ENCODE assay signal across 8 cellular contexts in genomic region chr3:107690522-107691138, GRCh38.
DNase-seq lines count a peak whose midpoint lies in the region; ATAC-seq and TF ChIP-seq lines count a peak whose summit lies in the region.

No MANE protein-coding gene starts in this region.

- H3K79me2 ChIP-seq in MM.1S (ENCODE audit: low read length) (no peaks in the 10 kb centered on the region), SU-DHL-6 (ENCODE audit: insufficient read depth, low read length) (no peaks in the 10 kb centered on the region)

- DNase-seq in Caki2 (ENCODE audit: low read depth) (peak; percentile 32), MM.1S (peak; percentile 67), fibroblast of the aortic adventitia (ENCODE audit: low read depth) (peak; percentile 79), psoas muscle (no peak), D341Med (ENCODE audit: low spot score) (no peak)
- DNase-seq in activated CD8-positive, alpha-beta memory T cell treated with anti-CD3 and anti-CD28 coated beads, Interleukin-2, amount 50 U/mL, for 4 hours, result no peak

- H3K9ac ChIP-seq in MM.1S (ENCODE audit: low read length), result no peak overlapping the region
- H3K9ac ChIP-seq in SU-DHL-6 (ENCODE audit: low read length), result no peak overlapping the region

- H3F3A ChIP-seq in MM.1S (ENCODE audit: insufficient read depth, low read length) (no peaks in the 10 kb centered on the region), SU-DHL-6 (ENCODE audit: insufficient read depth) (no peaks in the 10 kb centered on the region)

- H3K9me3 ChIP-seq in MM.1S (replicated peaks; ENCODE audit: insufficient read depth, low read length) (no peaks in the 10 kb centered on the region), SU-DHL-6 (ENCODE audit: insufficient read depth, low read length) (no peaks in the 10 kb centered on the region), psoas muscle (no peaks in the 10 kb centered on the region)

- H3K4me1 ChIP-seq in MM.1S (ENCODE audit: low read length), result no peaks in the 10 kb centered on the region
- no peaks in the 10 kb centered on the region for H3K4me1 ChIP-seq in psoas muscle

- 37 to 64% (median 50%) methylated on average over 2 of the region's 2 CpGs for WGBS in psoas muscle, 3 donors

- H4K20me1 ChIP-seq in MM.1S (ENCODE audit: insufficient read depth, low read length) (0 out of 2 replicates have a peak, but pooled peaks cover 3% of the 10 kb centered on the region), SU-DHL-6 (ENCODE audit: low read depth, low read length) (no peaks in the 10 kb centered on the region)

- H3K36me3 ChIP-seq in MM.1S (replicated peaks; ENCODE audit: insufficient read depth, low read length), result no peaks in the 10 kb centered on the region
- no peaks in the 10 kb centered on the region for H3K36me3 ChIP-seq in SU-DHL-6 (ENCODE audit: low read length)
- no peaks in the 10 kb centered on the region for H3K36me3 ChIP-seq in psoas muscle (ENCODE audit: insufficient read depth in 1 of 2, low read depth in 1 of 2)

- TF ChIP-seq CTCF in MM.1S (IDR thresholded peaks at IDR 0.05; ENCODE audit: low read length), result peak; percentile 53
- TF ChIP-seq CTCF in SU-DHL-6 (IDR thresholded peaks at IDR 0.05; ENCODE audit: insufficient read depth, low read length, poor library complexity, severe bottlenecking), result peak; percentile 52
- TF ChIP-seq CTCF in fibroblast of the aortic adventitia (IDR thresholded peaks at IDR 0.05; ENCODE audit: insufficient read depth, low read length), result peak; percentile 57
- TF ChIP-seq CTCF in psoas muscle (IDR thresholded peaks at IDR 0.05), result peak; percentile 47

- in situ Hi-C loops in Caki2 (cut with HindIII; ENCODE audit: low pct_unique_long_range_greater_than_20kb, low sequenced_read_pairs), result no loop called here

- intact Hi-C loops in psoas muscle (cut with DNase I), result loop anchor here in 1 of 2 donors (2.0 kb wide), 1 partner anchor 52 kb away; no protein-coding TSS in a partner anchor

- no peak overlapping the region for H3K4me3 ChIP-seq in MM.1S (ENCODE audit: low read length)
- no peak overlapping the region for H3K4me3 ChIP-seq in SU-DHL-6 (ENCODE audit: insufficient read depth, low read length, poor library complexity, severe bottlenecking)
- no peak overlapping the region for H3K4me3 ChIP-seq in fibroblast of the aortic adventitia (ENCODE audit: low read depth, low read length)
- no peak overlapping the region for H3K4me3 ChIP-seq in psoas muscle

- H3K27me3 ChIP-seq in MM.1S (replicated peaks; ENCODE audit: insufficient read depth, low read length) (no peaks in the 10 kb centered on the region), SU-DHL-6 (ENCODE audit: low read length) (no peaks in the 10 kb centered on the region), psoas muscle (ENCODE audit: insufficient read depth in 3 of 3, low read length in 2 of 3) (no peaks in the 10 kb centered on the region)

- ATAC-seq in GM21515 (IDR thresholded peaks at IDR 0.05; ENCODE audit: unreplicated experiment) (peak; percentile 63), psoas muscle (peak in 1 of 4 donors; percentile 72)

- no peak overlapping the region for H3K27ac ChIP-seq in MM.1S (ENCODE audit: low read length)
- H3K27ac ChIP-seq in SU-DHL-6 (ENCODE audit: low read depth, low read length), result no peak overlapping the region
- H3K27ac ChIP-seq in psoas muscle, result no peak overlapping the region

- H3K9me2 ChIP-seq in MM.1S (replicated peaks; ENCODE audit: insufficient read depth, low read length) (no peaks in the 10 kb centered on the region), SU-DHL-6 (replicated peaks; ENCODE audit: insufficient read depth, low read length) (no peaks in the 10 kb centered on the region)

- H3K4me2 ChIP-seq in MM.1S (ENCODE audit: low read depth, low read length), result no peak overlapping the region
- H3K4me2 ChIP-seq in SU-DHL-6 (ENCODE audit: low read depth, low read length, poor library complexity, severe bottlenecking), result no peak overlapping the region

- H2AFZ ChIP-seq in MM.1S (ENCODE audit: low read length) (no peak overlapping the region), SU-DHL-6 (ENCODE audit: low read depth, low read length, severe bottlenecking) (no peak overlapping the region)

Comparison
In these comparisons a context has a peak if more than half of its experiments do, and no peak if none do; other contexts are left out.
1. DNase-seq: peak in Caki2 (single experiment), MM.1S (single experiment) and fibroblast of the aortic adventitia (single experiment); none in psoas muscle (0 of 2), D341Med (single experiment) and activated CD8-positive, alpha-beta memory T cell treated with anti-CD3 and anti-CD28 coated beads, Interleukin-2, amount 50 U/mL, for 4 hours (single experiment).
2. Peak in every context shown above with its lines, with median percentiles within 50 percentile points of each other: CTCF ChIP-seq.